ENCODE assay signal across 19 cellular contexts in the genomic region with DNA sequence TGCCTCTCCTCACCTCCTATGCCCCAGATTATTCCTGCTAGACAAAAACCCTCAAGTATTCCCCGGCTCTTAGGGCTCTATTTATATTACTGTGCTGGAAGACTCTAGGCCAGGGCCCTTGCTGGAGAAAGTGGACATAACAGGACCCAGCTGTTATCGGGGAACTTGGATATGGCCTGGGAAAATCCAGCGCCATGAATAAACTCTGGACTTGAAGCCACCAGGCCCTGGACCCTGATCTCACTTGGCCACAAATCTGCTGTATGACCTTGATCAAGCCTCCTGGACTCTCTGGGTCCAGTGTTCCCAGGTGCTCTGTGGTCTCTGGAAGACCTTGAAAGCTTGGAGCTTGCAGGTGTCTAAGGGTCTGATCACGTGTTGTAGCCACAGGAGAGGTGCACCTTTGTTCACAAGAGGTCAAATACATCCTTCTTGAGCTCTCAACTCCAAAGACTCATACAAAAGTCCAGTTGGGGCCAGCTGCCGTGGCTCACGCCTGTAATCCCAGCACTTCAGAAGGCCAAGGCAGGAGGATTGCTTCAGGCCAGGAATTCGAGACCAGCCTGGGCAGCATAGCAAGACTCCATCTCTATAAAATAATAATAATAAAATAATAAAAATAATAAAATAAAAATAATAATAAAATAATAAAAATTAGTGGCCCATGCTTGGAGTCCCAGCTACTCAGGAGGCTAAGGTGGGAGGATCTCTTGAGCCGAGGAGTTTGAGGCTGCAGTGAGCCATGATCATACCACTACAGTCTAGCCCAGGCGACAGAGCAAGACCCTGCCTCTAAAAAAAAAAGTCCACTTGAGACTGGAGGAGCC. TPM values are rescaled to one million over a fixed set of nuclear protein-coding genes. Genes with fewer than 3 reads are reported as not detected.
DNase-seq lines count a peak whose midpoint lies in the region; ATAC-seq and TF ChIP-seq lines count a peak whose summit lies in the region.
"Had no signal": no experiment of that assay in that cellular context is flagged by ENCODE, and none has a peak within 500 bp of the region (broad histone marks: within the 10 kb centered on the region; RNA-seq: fewer than 3 reads in every experiment).

No MANE protein-coding gene starts in this region.

- intact Hi-C loops in left lung (cut with DNase I) = no loop called here

- H3K9me3 ChIP-seq in left lung (no peaks in the 10 kb centered on the region), MM.1S (replicated peaks; ENCODE audit: insufficient read depth, low read length) (no peaks in the 10 kb centered on the region)

- ATAC-seq in left lung = peak; percentile 29
- no peak for ATAC-seq in HG02884 (IDR thresholded peaks at IDR 0.05; ENCODE audit: unreplicated experiment)
- ATAC-seq: activated CD4-positive, CD25-positive, alpha-beta regulatory T cell treated with anti-CD3 and anti-CD28 coated beads, Interleukin-2, amount 50 U/mL, for 24 hours; stimulated activated effector memory CD8-positive, alpha-beta T cell treated with anti-CD3 and anti-CD28 coated beads, Interleukin-12 subunit alpha, Interleukin-12 subunit beta, amount 100 ng/mL, for 72 hours had no signal

- H3F3A ChIP-seq in MM.1S (ENCODE audit: insufficient read depth, low read length) = no peaks in the 10 kb centered on the region

- H3K4me1 Mint-ChIP-seq in progenitor cell of endocrine pancreas (ENCODE audit: low read depth) = peaks cover 4% of the 10 kb centered on the region
- H3K4me1 Mint-ChIP-seq: activated naive CD4-positive, alpha-beta T cell treated with anti-CD3 and anti-CD28 coated beads, Interleukin-2, amount 10 ng/mL, durations not matched to agents 7 days and 5 days; stimulated activated effector memory CD8-positive, alpha-beta T cell treated with anti-CD3 and anti-CD28 coated beads, Interleukin-12 subunit alpha, Interleukin-12 subunit beta, amount 100 ng/mL, for 72 hours had no signal

- no peaks in the 10 kb centered on the region for H3K79me2 ChIP-seq in MM.1S (ENCODE audit: low read length)

- H3K4me1 ChIP-seq in left lung = peaks cover 0 to 12% of the 10 kb centered on the region in 2 donors
- H3K4me1 ChIP-seq in MM.1S (ENCODE audit: low read length) = no peaks in the 10 kb centered on the region

- no peaks in the 10 kb centered on the region for H3K9me2 ChIP-seq in MM.1S (replicated peaks; ENCODE audit: insufficient read depth, low read length)

- no peak overlapping the region for H2AFZ ChIP-seq in MM.1S (ENCODE audit: low read length)

- peaks cover 38% of the 10 kb centered on the region for H3K36me3 Mint-ChIP-seq in progenitor cell of endocrine pancreas (ENCODE audit: insufficient read depth)
- H3K36me3 Mint-ChIP-seq: activated naive CD4-positive, alpha-beta T cell treated with anti-CD3 and anti-CD28 coated beads, Interleukin-2, amount 10 ng/mL, durations not matched to agents 7 days and 5 days; stimulated activated effector memory CD8-positive, alpha-beta T cell treated with anti-CD3 and anti-CD28 coated beads, Interleukin-12 subunit alpha, Interleukin-12 subunit beta, amount 100 ng/mL, for 72 hours had no signal

- H3K36me3 ChIP-seq in left lung = no peaks in the 10 kb centered on the region
- H3K36me3 ChIP-seq in MM.1S (replicated peaks; ENCODE audit: insufficient read depth, low read length) = no peaks in the 10 kb centered on the region

- H3K27ac ChIP-seq in left lung = no peak overlapping the region
- no peak overlapping the region for H3K27ac ChIP-seq in MM.1S (ENCODE audit: low read length)
- H3K27ac ChIP-seq: 22Rv1, RWPE1 had no signal

- peak overlapping the region; percentile 34 for H3K27ac Mint-ChIP-seq in progenitor cell of endocrine pancreas
- H3K27ac Mint-ChIP-seq: activated naive CD4-positive, alpha-beta T cell treated with anti-CD3 and anti-CD28 coated beads, Interleukin-2, amount 10 ng/mL, durations not matched to agents 7 days and 5 days; stimulated activated effector memory CD8-positive, alpha-beta T cell treated with anti-CD3 and anti-CD28 coated beads, Interleukin-12 subunit alpha, Interleukin-12 subunit beta, amount 100 ng/mL, for 72 hours had no signal

- H3K4me2 ChIP-seq in MM.1S (ENCODE audit: low read depth, low read length) = no peak overlapping the region

- H3K27me3 ChIP-seq in left lung (no peaks in the 10 kb centered on the region), MM.1S (replicated peaks; ENCODE audit: insufficient read depth, low read length) (peaks cover 11% of the 10 kb centered on the region; the same call in 1 of the 2 replicates)

- DNase-seq in DMS53 (lab: John Stamatoyannopoulos, UW) = peak; percentile 11
- DNase-seq in DMS53 treated with DMSO at 0.1 percent for 48 hours (lab: John Stamatoyannopoulos, UW; ENCODE audit: unreplicated experiment) = no peak
- no peak for DNase-seq in left lung
- DNase-seq in progenitor cell of endocrine pancreas (ENCODE audit: low spot score, unreplicated experiment) = no peak
- no peak for DNase-seq in MM.1S
- no peak for DNase-seq in NCI-H146 (lab: John Stamatoyannopoulos, UW)
- no peak for DNase-seq in activated CD4-positive, alpha-beta T cell treated with anti-CD3 and anti-CD28 coated beads for 4 hours
- DNase-seq: activated CD8-positive, alpha-beta memory T cell treated with anti-CD3 and anti-CD28 coated beads, Interleukin-2, amount 50 U/mL, for 4 hours; activated naive CD4-positive, alpha-beta T cell treated with anti-CD3 and anti-CD28 coated beads, Interleukin-2, amount 10 ng/mL, durations not matched to agents 7 days and 5 days; caudate nucleus; H9; NCI-H1048; NCI-H774 had no signal

- no peak overlapping the region for H3K4me3 Mint-ChIP-seq in progenitor cell of endocrine pancreas (ENCODE audit: low read depth)
- H3K4me3 Mint-ChIP-seq: activated naive CD4-positive, alpha-beta T cell treated with anti-CD3 and anti-CD28 coated beads, Interleukin-2, amount 10 ng/mL, durations not matched to agents 7 days and 5 days; endodermal cell; H9; stimulated activated effector memory CD8-positive, alpha-beta T cell treated with anti-CD3 and anti-CD28 coated beads, Interleukin-12 subunit alpha, Interleukin-12 subunit beta, amount 100 ng/mL, for 72 hours had no signal

- H3K4me3 ChIP-seq in left lung (no peak overlapping the region), MM.1S (ENCODE audit: low read length) (no peak overlapping the region)

- H3K9me3 Mint-ChIP-seq in progenitor cell of endocrine pancreas (ENCODE audit: low read depth) = no peaks in the 10 kb centered on the region
- H3K9me3 Mint-ChIP-seq: activated naive CD4-positive, alpha-beta T cell treated with anti-CD3 and anti-CD28 coated beads, Interleukin-2, amount 10 ng/mL, durations not matched to agents 7 days and 5 days; endodermal cell; H9; stimulated activated effector memory CD8-positive, alpha-beta T cell treated with anti-CD3 and anti-CD28 coated beads, Interleukin-12 subunit alpha, Interleukin-12 subunit beta, amount 100 ng/mL, for 72 hours had no signal

- H3K9ac ChIP-seq in MM.1S (ENCODE audit: low read length) = no peak overlapping the region

- TF ChIP-seq CTCF in left lung (IDR thresholded peaks at IDR 0.05) (no peak), progenitor cell of endocrine pancreas (IDR thresholded peaks at IDR 0.05; ENCODE audit: unreplicated experiment) (no peak), MM.1S (IDR thresholded peaks at IDR 0.05; ENCODE audit: low read length) (no peak)

- no peaks in the 10 kb centered on the region for H3K27me3 Mint-ChIP-seq in progenitor cell of endocrine pancreas

- H4K20me1 ChIP-seq in MM.1S (ENCODE audit: insufficient read depth, low read length) = no peaks in the 10 kb centered on the region

RNA-seq across cellular contexts. Expression of a gene that starts 26.5 kb away (rescaled TPM):
- 10 to 100 TPM; 15.8 to 23.5 TPM for total RNA-seq in left lung
- total RNA-seq in progenitor cell of endocrine pancreas = 162 and 178 TPM in 2 replicates
